Comparison of ENCODE assay signal across 1 cellular context in the genomic region with DNA sequence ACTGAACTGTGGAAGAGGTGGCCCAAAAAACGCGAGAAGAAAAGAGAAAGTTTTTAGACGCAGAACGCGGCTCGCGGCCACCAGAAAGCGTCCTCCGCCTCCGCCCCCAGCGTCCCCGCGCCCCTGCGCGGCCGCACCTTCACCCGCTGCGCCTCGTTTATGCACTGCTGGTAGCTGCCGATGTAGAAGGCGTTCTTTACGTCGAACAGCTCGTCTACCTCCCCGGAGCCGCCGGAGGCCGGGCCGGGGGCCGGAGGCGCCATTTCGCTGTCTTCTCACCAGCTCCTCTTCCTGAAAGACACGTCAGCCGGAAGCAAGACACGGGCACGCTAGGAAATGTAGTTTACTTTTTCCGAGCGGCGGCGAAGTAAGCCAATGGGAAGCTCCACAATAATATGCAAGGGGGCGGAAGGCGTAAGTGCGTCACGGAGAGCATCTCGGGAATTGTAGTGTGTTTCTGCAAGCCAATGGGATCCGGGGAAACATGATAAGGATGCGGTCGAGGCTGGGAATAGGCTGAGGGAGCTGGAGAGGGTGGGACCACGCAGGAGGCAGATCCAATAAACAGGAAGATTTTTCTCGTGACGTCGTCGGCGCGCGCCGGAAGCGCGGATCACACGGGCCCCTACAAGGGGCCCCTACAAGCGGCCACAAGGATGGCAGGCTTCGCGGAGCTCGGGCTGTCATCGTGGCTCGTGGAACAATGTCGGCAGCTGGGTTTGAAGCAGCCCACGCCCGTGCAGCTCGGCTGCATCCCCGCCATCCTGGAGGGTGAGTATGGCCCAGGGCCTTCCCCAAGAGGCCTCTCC.
TF ChIP-seq lines count a peak whose summit lies in the region.

COPE (minus strand) TSS at position 302 of the 809 bp plus-strand sequence; CDS start at position 263, 39 bp downstream.
A gene with protein sequence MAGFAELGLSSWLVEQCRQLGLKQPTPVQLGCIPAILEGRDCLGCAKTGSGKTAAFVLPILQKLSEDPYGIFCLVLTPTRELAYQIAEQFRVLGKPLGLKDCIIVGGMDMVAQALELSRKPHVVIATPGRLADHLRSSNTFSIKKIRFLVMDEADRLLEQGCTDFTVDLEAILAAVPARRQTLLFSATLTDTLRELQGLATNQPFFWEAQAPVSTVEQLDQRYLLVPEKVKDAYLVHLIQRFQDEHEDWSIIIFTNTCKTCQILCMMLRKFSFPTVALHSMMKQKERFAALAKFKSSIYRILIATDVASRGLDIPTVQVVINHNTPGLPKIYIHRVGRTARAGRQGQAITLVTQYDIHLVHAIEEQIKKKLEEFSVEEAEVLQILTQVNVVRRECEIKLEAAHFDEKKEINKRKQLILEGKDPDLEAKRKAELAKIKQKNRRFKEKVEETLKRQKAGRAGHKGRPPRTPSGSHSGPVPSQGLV (plus strand): TSS at position 630 of the 809 bp plus-strand sequence. CDS start 27 bp downstream, at position 657.

TF ChIP-seq in HepG2, 621 proteins besides CTCF, POLR2A, EP300 and RAD21 (continued from another document and continues in another):
- TF ChIP-seq, protein P1, sequence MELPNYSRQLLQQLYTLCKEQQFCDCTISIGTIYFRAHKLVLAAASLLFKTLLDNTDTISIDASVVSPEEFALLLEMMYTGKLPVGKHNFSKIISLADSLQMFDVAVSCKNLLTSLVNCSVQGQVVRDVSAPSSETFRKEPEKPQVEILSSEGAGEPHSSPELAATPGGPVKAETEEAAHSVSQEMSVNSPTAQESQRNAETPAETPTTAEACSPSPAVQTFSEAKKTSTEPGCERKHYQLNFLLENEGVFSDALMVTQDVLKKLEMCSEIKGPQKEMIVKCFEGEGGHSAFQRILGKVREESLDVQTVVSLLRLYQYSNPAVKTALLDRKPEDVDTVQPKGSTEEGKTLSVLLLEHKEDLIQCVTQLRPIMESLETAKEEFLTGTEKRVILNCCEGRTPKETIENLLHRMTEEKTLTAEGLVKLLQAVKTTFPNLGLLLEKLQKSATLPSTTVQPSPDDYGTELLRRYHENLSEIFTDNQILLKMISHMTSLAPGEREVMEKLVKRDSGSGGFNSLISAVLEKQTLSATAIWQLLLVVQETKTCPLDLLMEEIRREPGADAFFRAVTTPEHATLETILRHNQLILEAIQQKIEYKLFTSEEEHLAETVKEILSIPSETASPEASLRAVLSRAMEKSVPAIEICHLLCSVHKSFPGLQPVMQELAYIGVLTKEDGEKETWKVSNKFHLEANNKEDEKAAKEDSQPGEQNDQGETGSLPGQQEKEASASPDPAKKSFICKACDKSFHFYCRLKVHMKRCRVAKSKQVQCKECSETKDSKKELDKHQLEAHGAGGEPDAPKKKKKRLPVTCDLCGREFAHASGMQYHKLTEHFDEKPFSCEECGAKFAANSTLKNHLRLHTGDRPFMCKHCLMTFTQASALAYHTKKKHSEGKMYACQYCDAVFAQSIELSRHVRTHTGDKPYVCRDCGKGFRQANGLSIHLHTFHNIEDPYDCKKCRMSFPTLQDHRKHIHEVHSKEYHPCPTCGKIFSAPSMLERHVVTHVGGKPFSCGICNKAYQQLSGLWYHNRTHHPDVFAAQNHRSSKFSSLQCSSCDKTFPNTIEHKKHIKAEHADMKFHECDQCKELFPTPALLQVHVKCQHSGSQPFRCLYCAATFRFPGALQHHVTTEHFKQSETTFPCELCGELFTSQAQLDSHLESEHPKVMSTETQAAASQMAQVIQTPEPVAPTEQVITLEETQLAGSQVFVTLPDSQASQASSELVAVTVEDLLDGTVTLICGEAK (IDR thresholded peaks at IDR 0.05), result peak; percentile 81
- TF ChIP-seq, protein P1 (CRISPR knock-in tag; IDR thresholded peaks at IDR 0.05), result peak; percentile 61; the same call in 1 of the 2 replicates
- TF ChIP-seq KLF12 (CRISPR knock-in tag; IDR thresholded peaks at IDR 0.05; ENCODE audit: borderline replicate concordance) (no peak), CSRNP2 (CRISPR knock-in tag; conservative IDR thresholded peaks at IDR 0.05; ENCODE audit: low read depth) (no peak), SAFB2 (CRISPR knock-in tag; IDR thresholded peaks at IDR 0.05; ENCODE audit: borderline replicate concordance, low read depth) (no peak), RFX1 (IDR thresholded peaks at IDR 0.05) (no peak), NPAS2 (CRISPR knock-in tag; IDR thresholded peaks at IDR 0.05; ENCODE audit: borderline replicate concordance) (no peak), FOSL2 (CRISPR knock-in tag; IDR thresholded peaks at IDR 0.05) (peak; percentile 24; the same call in 1 of the 2 replicates), SP4 (CRISPR knock-in tag; IDR thresholded peaks at IDR 0.05) (peak; percentile 78), NFYB (CRISPR knock-in tag; IDR thresholded peaks at IDR 0.05) (peak; percentile 98), SSRP1 (CRISPR knock-in tag; IDR thresholded peaks at IDR 0.05) (no peak), SIX4 (CRISPR knock-in tag; IDR thresholded peaks at IDR 0.05) (0 out of 2 replicates have a peak, but pooled peaks have one; percentile 27), ZNF530 (CRISPR knock-in tag; IDR thresholded peaks at IDR 0.05; ENCODE audit: low read depth) (no peak), ZKSCAN1 (IDR thresholded peaks at IDR 0.05; ENCODE audit: low read length) (no peak), DZIP1 (CRISPR knock-in tag; IDR thresholded peaks at IDR 0.05) (no peak), SOX5 (CRISPR knock-in tag; IDR thresholded peaks at IDR 0.05; ENCODE audit: borderline replicate concordance) (peak; percentile 12; the same call in 1 of the 2 replicates), POLR2AphosphoS2 (IDR thresholded peaks at IDR 0.05; ENCODE audit: low read depth, low read length) (peak; percentile 86; the same call in 1 of the 2 replicates), FOXM1 (CRISPR knock-in tag; IDR thresholded peaks at IDR 0.05) (no peak), EZH2 (conservative IDR thresholded peaks at IDR 0.05; ENCODE audit: low read depth, low read length) (no peak), ZMYM3 (CRISPR knock-in tag; IDR thresholded peaks at IDR 0.05) (no peak), ELF4 (CRISPR knock-in tag; IDR thresholded peaks at IDR 0.05; ENCODE audit: borderline replicate concordance) (peak; percentile 99), CCDC6 (CRISPR knock-in tag; IDR thresholded peaks at IDR 0.05) (no peak), RXRB (CRISPR knock-in tag; IDR thresholded peaks at IDR 0.05; ENCODE audit: borderline replicate concordance) (no peak; the same call in none of the 2 replicates), TGIF2 (CRISPR knock-in tag; IDR thresholded peaks at IDR 0.05) (peak; percentile 96; the same call in 1 of the 2 replicates), YEATS2 (CRISPR knock-in tag; IDR thresholded peaks at IDR 0.05; ENCODE audit: borderline replicate concordance) (peak; percentile 80; the same call in 1 of the 2 replicates), ZNF816 (CRISPR knock-in tag; IDR thresholded peaks at IDR 0.05; ENCODE audit: borderline replicate concordance) (peak; percentile 42; the same call in 1 of the 2 replicates), ZNF768 (CRISPR knock-in tag; IDR thresholded peaks at IDR 0.05) (peak; percentile 41; the same call in 1 of the 2 replicates), GATAD2A (CRISPR knock-in tag; IDR thresholded peaks at IDR 0.05) (no peak), ZNF597 (CRISPR knock-in tag; IDR thresholded peaks at IDR 0.05) (no peak), EEA1 (CRISPR knock-in tag; IDR thresholded peaks at IDR 0.05; ENCODE audit: borderline replicate concordance) (no peak), MAFG (CRISPR knock-in tag; IDR thresholded peaks at IDR 0.05) (no peak)
- TF ChIP-seq, protein P2, sequence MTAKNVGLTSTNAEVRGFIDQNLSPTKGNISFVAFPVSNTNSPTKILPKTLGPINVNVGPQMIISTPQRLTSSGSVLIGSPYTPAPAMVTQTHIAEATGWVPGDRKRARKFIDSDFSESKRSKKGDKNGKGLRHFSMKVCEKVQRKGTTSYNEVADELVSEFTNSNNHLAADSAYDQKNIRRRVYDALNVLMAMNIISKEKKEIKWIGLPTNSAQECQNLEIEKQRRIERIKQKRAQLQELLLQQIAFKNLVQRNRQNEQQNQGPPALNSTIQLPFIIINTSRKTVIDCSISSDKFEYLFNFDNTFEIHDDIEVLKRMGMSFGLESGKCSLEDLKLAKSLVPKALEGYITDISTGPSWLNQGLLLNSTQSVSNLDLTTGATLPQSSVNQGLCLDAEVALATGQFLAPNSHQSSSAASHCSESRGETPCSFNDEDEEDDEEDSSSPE (CRISPR knock-in tag; IDR thresholded peaks at IDR 0.05), result peak; percentile 16; the same call in 1 of the 2 replicates
- TF ChIP-seq, protein P3, sequence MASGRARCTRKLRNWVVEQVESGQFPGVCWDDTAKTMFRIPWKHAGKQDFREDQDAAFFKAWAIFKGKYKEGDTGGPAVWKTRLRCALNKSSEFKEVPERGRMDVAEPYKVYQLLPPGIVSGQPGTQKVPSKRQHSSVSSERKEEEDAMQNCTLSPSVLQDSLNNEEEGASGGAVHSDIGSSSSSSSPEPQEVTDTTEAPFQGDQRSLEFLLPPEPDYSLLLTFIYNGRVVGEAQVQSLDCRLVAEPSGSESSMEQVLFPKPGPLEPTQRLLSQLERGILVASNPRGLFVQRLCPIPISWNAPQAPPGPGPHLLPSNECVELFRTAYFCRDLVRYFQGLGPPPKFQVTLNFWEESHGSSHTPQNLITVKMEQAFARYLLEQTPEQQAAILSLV (CRISPR knock-in tag; IDR thresholded peaks at IDR 0.05; ENCODE audit: borderline replicate concordance), result no peak
- TF ChIP-seq, protein P4, sequence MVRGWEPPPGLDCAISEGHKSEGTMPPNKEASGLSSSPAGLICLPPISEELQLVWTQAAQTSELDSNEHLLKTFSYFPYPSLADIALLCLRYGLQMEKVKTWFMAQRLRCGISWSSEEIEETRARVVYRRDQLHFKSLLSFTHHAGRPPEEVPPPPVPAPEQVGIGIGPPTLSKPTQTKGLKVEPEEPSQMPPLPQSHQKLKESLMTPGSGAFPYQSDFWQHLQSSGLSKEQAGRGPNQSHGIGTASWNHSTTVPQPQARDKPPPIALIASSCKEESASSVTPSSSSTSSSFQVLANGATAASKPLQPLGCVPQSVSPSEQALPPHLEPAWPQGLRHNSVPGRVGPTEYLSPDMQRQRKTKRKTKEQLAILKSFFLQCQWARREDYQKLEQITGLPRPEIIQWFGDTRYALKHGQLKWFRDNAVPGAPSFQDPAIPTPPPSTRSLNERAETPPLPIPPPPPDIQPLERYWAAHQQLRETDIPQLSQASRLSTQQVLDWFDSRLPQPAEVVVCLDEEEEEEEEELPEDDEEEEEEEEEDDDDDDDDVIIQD (CRISPR knock-in tag; IDR thresholded peaks at IDR 0.05; ENCODE audit: low read depth), result no peak
